Comparison of ENCODE assay signal across 1 cellular context in genomic region chr11:9930562-9931331, GRCh38.
A peak's percentile ranks its signal among the peaks of the same experiment; 100 is the strongest.
TF ChIP-seq lines count a peak whose summit lies in the region.
"Not testable (repeated sequence)": the region's sequence is repeated elsewhere in the genome, so short reads cannot be mapped to it uniquely, and the experiment has no call there.

No MANE protein-coding gene starts in this region.

TF ChIP-seq in HepG2, 621 proteins besides CTCF, POLR2A, EP300 and RAD21 (continued from another document and continues in another):
- TF ChIP-seq, protein P1, sequence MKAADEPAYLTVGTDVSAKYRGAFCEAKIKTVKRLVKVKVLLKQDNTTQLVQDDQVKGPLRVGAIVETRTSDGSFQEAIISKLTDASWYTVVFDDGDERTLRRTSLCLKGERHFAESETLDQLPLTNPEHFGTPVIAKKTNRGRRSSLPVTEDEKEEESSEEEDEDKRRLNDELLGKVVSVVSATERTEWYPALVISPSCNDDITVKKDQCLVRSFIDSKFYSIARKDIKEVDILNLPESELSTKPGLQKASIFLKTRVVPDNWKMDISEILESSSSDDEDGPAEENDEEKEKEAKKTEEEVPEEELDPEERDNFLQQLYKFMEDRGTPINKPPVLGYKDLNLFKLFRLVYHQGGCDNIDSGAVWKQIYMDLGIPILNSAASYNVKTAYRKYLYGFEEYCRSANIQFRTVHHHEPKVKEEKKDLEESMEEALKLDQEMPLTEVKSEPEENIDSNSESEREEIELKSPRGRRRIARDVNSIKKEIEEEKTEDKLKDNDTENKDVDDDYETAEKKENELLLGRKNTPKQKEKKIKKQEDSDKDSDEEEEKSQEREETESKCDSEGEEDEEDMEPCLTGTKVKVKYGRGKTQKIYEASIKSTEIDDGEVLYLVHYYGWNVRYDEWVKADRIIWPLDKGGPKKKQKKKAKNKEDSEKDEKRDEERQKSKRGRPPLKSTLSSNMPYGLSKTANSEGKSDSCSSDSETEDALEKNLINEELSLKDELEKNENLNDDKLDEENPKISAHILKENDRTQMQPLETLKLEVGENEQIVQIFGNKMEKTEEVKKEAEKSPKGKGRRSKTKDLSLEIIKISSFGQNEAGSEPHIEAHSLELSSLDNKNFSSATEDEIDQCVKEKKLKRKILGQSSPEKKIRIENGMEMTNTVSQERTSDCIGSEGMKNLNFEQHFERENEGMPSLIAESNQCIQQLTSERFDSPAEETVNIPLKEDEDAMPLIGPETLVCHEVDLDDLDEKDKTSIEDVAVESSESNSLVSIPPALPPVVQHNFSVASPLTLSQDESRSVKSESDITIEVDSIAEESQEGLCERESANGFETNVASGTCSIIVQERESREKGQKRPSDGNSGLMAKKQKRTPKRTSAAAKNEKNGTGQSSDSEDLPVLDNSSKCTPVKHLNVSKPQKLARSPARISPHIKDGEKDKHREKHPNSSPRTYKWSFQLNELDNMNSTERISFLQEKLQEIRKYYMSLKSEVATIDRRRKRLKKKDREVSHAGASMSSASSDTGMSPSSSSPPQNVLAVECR (CRISPR knock-in tag; IDR thresholded peaks at IDR 0.05; ENCODE audit: borderline replicate concordance), result peak; percentile 78; the same call in 1 of the 2 replicates
- TF ChIP-seq MYC (CRISPR knock-in tag; IDR thresholded peaks at IDR 0.05; ENCODE audit: borderline replicate concordance) (peak; percentile 57; the same call in 1 of the 2 replicates), ZNF772 (CRISPR knock-in tag; IDR thresholded peaks at IDR 0.05) (peak; percentile 80; the same call in 1 of the 2 replicates), ZNF230 (CRISPR knock-in tag; IDR thresholded peaks at IDR 0.05) (0 out of 2 replicates have a peak, but pooled peaks have one; percentile 53), ONECUT2 (CRISPR knock-in tag; IDR thresholded peaks at IDR 0.05) (peak; percentile 67), ZHX1 (CRISPR knock-in tag; IDR thresholded peaks at IDR 0.05; ENCODE audit: low read depth) (peak; percentile 93), LCORL (CRISPR knock-in tag; IDR thresholded peaks at IDR 0.05) (peak; percentile 76; the same call in 1 of the 2 replicates), FOXK1 (CRISPR knock-in tag; IDR thresholded peaks at IDR 0.05; ENCODE audit: borderline replicate concordance, low read depth) (peak; percentile 98), GFI1 (CRISPR knock-in tag; IDR thresholded peaks at IDR 0.05; ENCODE audit: borderline replicate concordance) (peak; percentile 81; the same call in 1 of the 2 replicates), ZNF547 (CRISPR knock-in tag; IDR thresholded peaks at IDR 0.05) (0 out of 2 replicates have a peak, but pooled peaks have one; percentile 44), BCL6 (CRISPR knock-in tag; IDR thresholded peaks at IDR 0.05) (peak; percentile 52; the same call in 1 of the 2 replicates), ZNF563 (CRISPR knock-in tag; IDR thresholded peaks at IDR 0.05) (peak; percentile 65; the same call in 1 of the 2 replicates), ZNF225 (CRISPR knock-in tag; IDR thresholded peaks at IDR 0.05) (peak; percentile 68; the same call in 1 of the 2 replicates), ZNF331 (CRISPR knock-in tag; IDR thresholded peaks at IDR 0.05) (peak; percentile 61; the same call in 1 of the 2 replicates), ZNF574 (CRISPR knock-in tag; IDR thresholded peaks at IDR 0.05) (peak; percentile 80), ZFP90 (CRISPR knock-in tag; IDR thresholded peaks at IDR 0.05; ENCODE audit: borderline replicate concordance) (peak; percentile 71; the same call in 1 of the 2 replicates), ZNF788 (CRISPR knock-in tag; IDR thresholded peaks at IDR 0.05; ENCODE audit: borderline replicate concordance) (peak; percentile 88; the same call in 1 of the 2 replicates), TBL1XR1 (IDR thresholded peaks at IDR 0.05; ENCODE audit: borderline replicate concordance, low read length, partially characterized antibody) (peak; percentile 55), NFYB (CRISPR knock-in tag; IDR thresholded peaks at IDR 0.05) (peak; percentile 33), ZFP37 (CRISPR knock-in tag; IDR thresholded peaks at IDR 0.05; ENCODE audit: borderline replicate concordance) (0 out of 2 replicates have a peak, but pooled peaks have one; percentile 47), RXRA (CRISPR knock-in tag; IDR thresholded peaks at IDR 0.05) (peak; percentile 66), ZNF232 (CRISPR knock-in tag; IDR thresholded peaks at IDR 0.05; ENCODE audit: borderline replicate concordance) (0 out of 2 replicates have a peak, but pooled peaks have one; percentile 35), ATF7-NPFF (CRISPR knock-in tag; IDR thresholded peaks at IDR 0.05; ENCODE audit: low read depth) (peak; percentile 60; the same call in 1 of the 2 replicates), ZBTB38 (CRISPR knock-in tag; IDR thresholded peaks at IDR 0.05) (peak; percentile 74; the same call in 1 of the 2 replicates), ASH2L (IDR thresholded peaks at IDR 0.05; ENCODE audit: insufficient read length, low read depth, low read length) (peak; percentile 59), CEBPG (CRISPR knock-in tag; IDR thresholded peaks at IDR 0.05) (peak; percentile 58; the same call in 1 of the 2 replicates), HOXA3 (CRISPR knock-in tag; IDR thresholded peaks at IDR 0.05) (peak; percentile 86), TBX2 (CRISPR knock-in tag; IDR thresholded peaks at IDR 0.05; ENCODE audit: borderline replicate concordance) (peak; percentile 87; the same call in 1 of the 2 replicates), ZNF777 (CRISPR knock-in tag; IDR thresholded peaks at IDR 0.05) (0 out of 2 replicates have a peak, but pooled peaks have one; percentile 18), SAP130 (CRISPR knock-in tag; IDR thresholded peaks at IDR 0.05; ENCODE audit: low read depth) (peak; percentile 85), ZNF274 (CRISPR knock-in tag; IDR thresholded peaks at IDR 0.05) (0 out of 2 replicates have a peak, but pooled peaks have one; percentile 68), ZKSCAN8 (CRISPR knock-in tag; IDR thresholded peaks at IDR 0.05; ENCODE audit: borderline replicate concordance) (peak; percentile 65; the same call in 1 of the 2 replicates), ZNF782 (CRISPR knock-in tag; IDR thresholded peaks at IDR 0.05; ENCODE audit: borderline replicate concordance) (0 out of 2 replicates have a peak, but pooled peaks have one; percentile 14), ZNF337 (CRISPR knock-in tag; IDR thresholded peaks at IDR 0.05; ENCODE audit: borderline replicate concordance, low read depth) (peak; percentile 93; the same call in 1 of the 2 replicates), ZNF724P (CRISPR knock-in tag; IDR thresholded peaks at IDR 0.05; ENCODE audit: borderline replicate concordance) (peak; percentile 83; the same call in 1 of the 2 replicates), ZNF580 (CRISPR knock-in tag; IDR thresholded peaks at IDR 0.05; ENCODE audit: borderline replicate concordance, low read depth) (peak; percentile 54; the same call in 1 of the 2 replicates), ELF3 (CRISPR knock-in tag; IDR thresholded peaks at IDR 0.05) (peak; percentile 97)
- TF ChIP-seq LCORL (IDR thresholded peaks at IDR 0.05), result not testable (repeated sequence)
- TF ChIP-seq, protein P2, sequence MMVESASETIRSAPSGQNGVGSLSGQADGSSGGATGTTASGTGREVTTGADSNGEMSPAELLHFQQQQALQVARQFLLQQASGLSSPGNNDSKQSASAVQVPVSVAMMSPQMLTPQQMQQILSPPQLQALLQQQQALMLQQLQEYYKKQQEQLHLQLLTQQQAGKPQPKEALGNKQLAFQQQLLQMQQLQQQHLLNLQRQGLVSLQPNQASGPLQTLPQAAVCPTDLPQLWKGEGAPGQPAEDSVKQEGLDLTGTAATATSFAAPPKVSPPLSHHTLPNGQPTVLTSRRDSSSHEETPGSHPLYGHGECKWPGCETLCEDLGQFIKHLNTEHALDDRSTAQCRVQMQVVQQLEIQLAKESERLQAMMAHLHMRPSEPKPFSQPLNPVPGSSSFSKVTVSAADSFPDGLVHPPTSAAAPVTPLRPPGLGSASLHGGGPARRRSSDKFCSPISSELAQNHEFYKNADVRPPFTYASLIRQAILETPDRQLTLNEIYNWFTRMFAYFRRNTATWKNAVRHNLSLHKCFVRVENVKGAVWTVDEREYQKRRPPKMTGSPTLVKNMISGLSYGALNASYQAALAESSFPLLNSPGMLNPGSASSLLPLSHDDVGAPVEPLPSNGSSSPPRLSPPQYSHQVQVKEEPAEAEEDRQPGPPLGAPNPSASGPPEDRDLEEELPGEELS (CRISPR knock-in tag; IDR thresholded peaks at IDR 0.05), result peak; percentile 88
- TF ChIP-seq, protein P3, sequence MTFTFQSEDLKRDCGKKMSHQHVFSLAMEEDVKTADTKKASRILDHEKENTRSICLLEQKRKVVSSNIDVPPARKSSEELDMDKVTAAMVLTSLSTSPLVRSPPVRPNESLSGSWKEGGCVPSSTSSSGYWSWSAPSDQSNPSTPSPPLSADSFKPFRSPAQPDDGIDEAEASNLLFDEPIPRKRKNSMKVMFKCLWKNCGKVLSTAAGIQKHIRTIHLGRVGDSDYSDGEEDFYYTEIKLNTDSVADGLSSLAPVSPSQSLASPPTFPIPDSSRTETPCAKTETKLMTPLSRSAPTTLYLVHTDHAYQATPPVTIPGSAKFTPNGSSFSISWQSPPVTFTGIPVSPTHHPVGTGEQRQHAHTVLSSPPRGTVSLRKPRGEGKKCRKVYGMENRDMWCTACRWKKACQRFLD (CRISPR knock-in tag; IDR thresholded peaks at IDR 0.05; ENCODE audit: borderline replicate concordance), result 0 out of 2 replicates have a peak, but pooled peaks have one; percentile 34
- TF ChIP-seq, protein P4, sequence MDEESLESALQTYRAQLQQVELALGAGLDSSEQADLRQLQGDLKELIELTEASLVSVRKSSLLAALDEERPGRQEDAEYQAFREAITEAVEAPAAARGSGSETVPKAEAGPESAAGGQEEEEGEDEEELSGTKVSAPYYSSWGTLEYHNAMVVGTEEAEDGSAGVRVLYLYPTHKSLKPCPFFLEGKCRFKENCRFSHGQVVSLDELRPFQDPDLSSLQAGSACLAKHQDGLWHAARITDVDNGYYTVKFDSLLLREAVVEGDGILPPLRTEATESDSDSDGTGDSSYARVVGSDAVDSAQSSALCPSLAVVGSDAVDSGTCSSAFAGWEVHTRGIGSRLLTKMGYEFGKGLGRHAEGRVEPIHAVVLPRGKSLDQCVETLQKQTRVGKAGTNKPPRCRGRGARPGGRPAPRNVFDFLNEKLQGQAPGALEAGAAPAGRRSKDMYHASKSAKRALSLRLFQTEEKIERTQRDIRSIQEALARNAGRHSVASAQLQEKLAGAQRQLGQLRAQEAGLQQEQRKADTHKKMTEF (CRISPR knock-in tag; IDR thresholded peaks at IDR 0.05), result peak; percentile 70
- TF ChIP-seq, protein P5, sequence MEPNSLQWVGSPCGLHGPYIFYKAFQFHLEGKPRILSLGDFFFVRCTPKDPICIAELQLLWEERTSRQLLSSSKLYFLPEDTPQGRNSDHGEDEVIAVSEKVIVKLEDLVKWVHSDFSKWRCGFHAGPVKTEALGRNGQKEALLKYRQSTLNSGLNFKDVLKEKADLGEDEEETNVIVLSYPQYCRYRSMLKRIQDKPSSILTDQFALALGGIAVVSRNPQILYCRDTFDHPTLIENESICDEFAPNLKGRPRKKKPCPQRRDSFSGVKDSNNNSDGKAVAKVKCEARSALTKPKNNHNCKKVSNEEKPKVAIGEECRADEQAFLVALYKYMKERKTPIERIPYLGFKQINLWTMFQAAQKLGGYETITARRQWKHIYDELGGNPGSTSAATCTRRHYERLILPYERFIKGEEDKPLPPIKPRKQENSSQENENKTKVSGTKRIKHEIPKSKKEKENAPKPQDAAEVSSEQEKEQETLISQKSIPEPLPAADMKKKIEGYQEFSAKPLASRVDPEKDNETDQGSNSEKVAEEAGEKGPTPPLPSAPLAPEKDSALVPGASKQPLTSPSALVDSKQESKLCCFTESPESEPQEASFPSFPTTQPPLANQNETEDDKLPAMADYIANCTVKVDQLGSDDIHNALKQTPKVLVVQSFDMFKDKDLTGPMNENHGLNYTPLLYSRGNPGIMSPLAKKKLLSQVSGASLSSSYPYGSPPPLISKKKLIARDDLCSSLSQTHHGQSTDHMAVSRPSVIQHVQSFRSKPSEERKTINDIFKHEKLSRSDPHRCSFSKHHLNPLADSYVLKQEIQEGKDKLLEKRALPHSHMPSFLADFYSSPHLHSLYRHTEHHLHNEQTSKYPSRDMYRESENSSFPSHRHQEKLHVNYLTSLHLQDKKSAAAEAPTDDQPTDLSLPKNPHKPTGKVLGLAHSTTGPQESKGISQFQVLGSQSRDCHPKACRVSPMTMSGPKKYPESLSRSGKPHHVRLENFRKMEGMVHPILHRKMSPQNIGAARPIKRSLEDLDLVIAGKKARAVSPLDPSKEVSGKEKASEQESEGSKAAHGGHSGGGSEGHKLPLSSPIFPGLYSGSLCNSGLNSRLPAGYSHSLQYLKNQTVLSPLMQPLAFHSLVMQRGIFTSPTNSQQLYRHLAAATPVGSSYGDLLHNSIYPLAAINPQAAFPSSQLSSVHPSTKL (CRISPR knock-in tag; IDR thresholded peaks at IDR 0.05), result peak; percentile 87
